In the genomic region with DNA sequence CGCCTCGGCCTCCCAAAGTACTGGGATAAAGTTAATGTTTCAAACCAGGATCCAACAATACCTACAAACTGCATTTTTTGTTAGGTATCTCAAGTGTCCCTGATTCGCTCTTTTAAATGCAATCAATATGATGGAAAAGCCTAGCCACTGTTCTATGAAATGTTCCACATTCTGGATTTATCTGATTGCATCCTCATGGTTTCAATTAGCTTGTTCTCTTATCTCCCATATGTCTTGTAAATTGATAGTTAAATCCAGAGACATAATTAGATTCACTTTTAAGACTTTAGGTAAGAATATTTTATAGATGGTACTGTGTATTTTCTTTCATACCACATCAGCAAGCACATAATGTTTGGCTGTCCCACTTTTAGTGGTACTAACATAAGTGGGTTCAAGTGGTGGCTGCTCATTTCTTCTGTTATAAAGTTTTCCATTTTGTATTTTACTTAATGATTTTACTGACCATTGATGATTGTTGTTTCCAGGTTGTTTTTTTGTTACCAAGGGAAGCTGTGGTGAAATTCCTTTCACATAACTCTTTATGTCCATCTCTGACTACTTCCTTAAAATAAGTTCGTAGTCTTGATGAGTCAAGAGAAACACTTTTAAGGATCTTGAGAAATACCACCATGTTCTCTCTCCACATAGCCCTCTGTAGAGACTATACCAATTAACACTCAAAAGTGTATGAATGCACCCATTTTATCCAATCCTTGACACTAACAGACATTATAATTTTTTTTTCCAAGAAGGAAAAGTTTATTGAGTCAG, we compare ENCODE assay signal across 17 cellular contexts. TPM values are rescaled to one million over a fixed set of nuclear protein-coding genes. Genes with fewer than 3 reads are reported as not detected.
DNase-seq lines count a peak whose midpoint lies in the region; ATAC-seq and TF ChIP-seq lines count a peak whose summit lies in the region.
"Had no signal": no experiment of that assay in that cellular context is flagged by ENCODE, and none has a peak within 500 bp of the region (broad histone marks: within the 10 kb centered on the region; RNA-seq: fewer than 3 reads in every experiment).

No MANE protein-coding gene starts in this region.

- TF ChIP-seq CTCF in HFFc6 (IDR thresholded peaks at IDR 0.05) (no peak), astrocyte of the spinal cord (IDR thresholded peaks at IDR 0.05; ENCODE audit: low read depth, low read length) (no peak), neural crest cell (conservative IDR thresholded peaks at IDR 0.05) (no peak)

- H3K36me3 Mint-ChIP-seq in HFFc6 (ENCODE audit: low read depth) = peaks cover 18% of the 10 kb centered on the region
- peaks cover 16% of the 10 kb centered on the region for H3K36me3 Mint-ChIP-seq in neural crest cell (ENCODE audit: low read depth)

- H3K9me3 Mint-ChIP-seq in HFFc6 (no peaks in the 10 kb centered on the region), neural crest cell (no peaks in the 10 kb centered on the region)
- H3K9me3 Mint-ChIP-seq: activated naive CD8-positive, alpha-beta T cell treated with anti-CD3 and anti-CD28 coated beads for 36 hours; T-helper 2 cell treated with Interferon-gamma antibody and Interleukin-4, amounts not matched to agents 5 μg/mL and 100 μg/mL, for 36 hours had no signal

- H3K27ac Mint-ChIP-seq in HFFc6 (peak overlapping the region; percentile 75), neural crest cell (ENCODE audit: unreplicated experiment) (peak overlapping the region; percentile 25)
- H3K27ac Mint-ChIP-seq: activated naive CD8-positive, alpha-beta T cell treated with anti-CD3 and anti-CD28 coated beads for 36 hours; T-helper 2 cell treated with Interferon-gamma antibody and Interleukin-4, amounts not matched to agents 5 μg/mL and 100 μg/mL, for 36 hours had no signal

- H3K27me3 Mint-ChIP-seq in HFFc6 (ENCODE audit: insufficient read depth) (no peaks in the 10 kb centered on the region; the same call in 1 of the 2 replicates), neural crest cell (ENCODE audit: low read depth) (no peaks in the 10 kb centered on the region)
- H3K27me3 Mint-ChIP-seq: activated naive CD8-positive, alpha-beta T cell treated with anti-CD3 and anti-CD28 coated beads for 36 hours had no signal

- H3K4me3 Mint-ChIP-seq in HFFc6 = no peak overlapping the region
- no peak overlapping the region for H3K4me3 Mint-ChIP-seq in neural crest cell
- H3K4me3 Mint-ChIP-seq: activated naive CD8-positive, alpha-beta T cell treated with anti-CD3 and anti-CD28 coated beads for 36 hours; T-helper 2 cell treated with Interferon-gamma antibody and Interleukin-4, amounts not matched to agents 5 μg/mL and 100 μg/mL, for 36 hours had no signal

- H3K4me1 Mint-ChIP-seq in HFFc6 (ENCODE audit: low read depth) (peaks cover 11% of the 10 kb centered on the region), neural crest cell (no peaks in the 10 kb centered on the region)

- no peak overlapping the region for H3K27ac ChIP-seq in caudate nucleus (ENCODE audit: low read depth, low read length)
- H3K27ac ChIP-seq: RWPE1 had no signal

- ATAC-seq in HG03469 (IDR thresholded peaks at IDR 0.05; ENCODE audit: unreplicated experiment) = no peak

- peak; percentile 27 for DNase-seq in HFFc6
- peak; percentile 95 for DNase-seq in NOMO-1 treated with DMSO at 0.1 percent for 48 hours (lab: John Stamatoyannopoulos, UW; ENCODE audit: unreplicated experiment)
- DNase-seq in astrocyte of the spinal cord (ENCODE audit: low read depth, low spot score) = peak; percentile 14
- no peak for DNase-seq in neural crest cell (ENCODE audit: low read depth, low spot score)
- no peak for DNase-seq in activated CD4-positive, alpha-beta T cell treated with anti-CD3 and anti-CD28 coated beads, Interleukin-2, amount 50 U/mL, for 48 hours
- no peak for DNase-seq in caudate nucleus (lab: John Stamatoyannopoulos, UW)
- DNase-seq in NCI-H526 (lab: John Stamatoyannopoulos, UW) = no peak
- DNase-seq: activated CD4-positive, alpha-beta T cell treated with anti-CD3 and anti-CD28 coated beads for 4 hours; activated naive CD8-positive, alpha-beta T cell treated with anti-CD3 and anti-CD28 coated beads for 36 hours; DMS153; MG63; NCI-H2029 treated with DMSO at 0.1 percent for 48 hours; right lobe of liver; stimulated activated CD4-positive, alpha-beta T cell treated with anti-CD3 and anti-CD28 coated beads, Interleukin-1b, Interleukin-23, amount 100 ng/mL, for 48 hours had no signal

- in situ Hi-C loops in astrocyte of the spinal cord (cut with HindIII; ENCODE audit: low sequenced_read_pairs) = no loop called here

- H3K4me3 ChIP-seq in astrocyte of the spinal cord (ENCODE audit: low read depth, low read length) = no peak overlapping the region
- H3K4me3 ChIP-seq: MG63, right lobe of liver had no signal

RNA-seq across cellular contexts. Expression of gene RNGTT, which starts 40.5 kb away (rescaled TPM):
- 10 to 100 TPM; 16.0 to 17.4 (median 16.8) TPM for total RNA-seq in HFFc6 (2021; fragmentation: NEBNext Ultra II Directional; extraction: Animal tissue kit (Norgen Biotek cat#: 25700))
- 20.7 and 23.3 TPM in 2 replicates for total RNA-seq in neural crest cell

Comparison
In these comparisons a context has a peak if more than half of its experiments do, and no peak if none do; other contexts are left out.
1. DNase-seq: peak in HFFc6 (single experiment), NOMO-1 treated with DMSO at 0.1 percent for 48 hours (single experiment) and astrocyte of the spinal cord (single experiment); none in neural crest cell (single experiment), activated CD4-positive, alpha-beta T cell treated with anti-CD3 and anti-CD28 coated beads, Interleukin-2, amount 50 U/mL, for 48 hours (0 of 2), caudate nucleus (0 of 61) and NCI-H526 (0 of 2).